ENCODE assay signal across 1 cellular context in genomic region chr20:8913452-8913851, GRCh38.
TF ChIP-seq lines count a peak whose summit lies in the region.

No MANE protein-coding gene starts in this region.

TF ChIP-seq in GM23338, 12 proteins besides CTCF, POLR2A, EP300 and RAD21 (continued from another document):
- TF ChIP-seq, protein P1, sequence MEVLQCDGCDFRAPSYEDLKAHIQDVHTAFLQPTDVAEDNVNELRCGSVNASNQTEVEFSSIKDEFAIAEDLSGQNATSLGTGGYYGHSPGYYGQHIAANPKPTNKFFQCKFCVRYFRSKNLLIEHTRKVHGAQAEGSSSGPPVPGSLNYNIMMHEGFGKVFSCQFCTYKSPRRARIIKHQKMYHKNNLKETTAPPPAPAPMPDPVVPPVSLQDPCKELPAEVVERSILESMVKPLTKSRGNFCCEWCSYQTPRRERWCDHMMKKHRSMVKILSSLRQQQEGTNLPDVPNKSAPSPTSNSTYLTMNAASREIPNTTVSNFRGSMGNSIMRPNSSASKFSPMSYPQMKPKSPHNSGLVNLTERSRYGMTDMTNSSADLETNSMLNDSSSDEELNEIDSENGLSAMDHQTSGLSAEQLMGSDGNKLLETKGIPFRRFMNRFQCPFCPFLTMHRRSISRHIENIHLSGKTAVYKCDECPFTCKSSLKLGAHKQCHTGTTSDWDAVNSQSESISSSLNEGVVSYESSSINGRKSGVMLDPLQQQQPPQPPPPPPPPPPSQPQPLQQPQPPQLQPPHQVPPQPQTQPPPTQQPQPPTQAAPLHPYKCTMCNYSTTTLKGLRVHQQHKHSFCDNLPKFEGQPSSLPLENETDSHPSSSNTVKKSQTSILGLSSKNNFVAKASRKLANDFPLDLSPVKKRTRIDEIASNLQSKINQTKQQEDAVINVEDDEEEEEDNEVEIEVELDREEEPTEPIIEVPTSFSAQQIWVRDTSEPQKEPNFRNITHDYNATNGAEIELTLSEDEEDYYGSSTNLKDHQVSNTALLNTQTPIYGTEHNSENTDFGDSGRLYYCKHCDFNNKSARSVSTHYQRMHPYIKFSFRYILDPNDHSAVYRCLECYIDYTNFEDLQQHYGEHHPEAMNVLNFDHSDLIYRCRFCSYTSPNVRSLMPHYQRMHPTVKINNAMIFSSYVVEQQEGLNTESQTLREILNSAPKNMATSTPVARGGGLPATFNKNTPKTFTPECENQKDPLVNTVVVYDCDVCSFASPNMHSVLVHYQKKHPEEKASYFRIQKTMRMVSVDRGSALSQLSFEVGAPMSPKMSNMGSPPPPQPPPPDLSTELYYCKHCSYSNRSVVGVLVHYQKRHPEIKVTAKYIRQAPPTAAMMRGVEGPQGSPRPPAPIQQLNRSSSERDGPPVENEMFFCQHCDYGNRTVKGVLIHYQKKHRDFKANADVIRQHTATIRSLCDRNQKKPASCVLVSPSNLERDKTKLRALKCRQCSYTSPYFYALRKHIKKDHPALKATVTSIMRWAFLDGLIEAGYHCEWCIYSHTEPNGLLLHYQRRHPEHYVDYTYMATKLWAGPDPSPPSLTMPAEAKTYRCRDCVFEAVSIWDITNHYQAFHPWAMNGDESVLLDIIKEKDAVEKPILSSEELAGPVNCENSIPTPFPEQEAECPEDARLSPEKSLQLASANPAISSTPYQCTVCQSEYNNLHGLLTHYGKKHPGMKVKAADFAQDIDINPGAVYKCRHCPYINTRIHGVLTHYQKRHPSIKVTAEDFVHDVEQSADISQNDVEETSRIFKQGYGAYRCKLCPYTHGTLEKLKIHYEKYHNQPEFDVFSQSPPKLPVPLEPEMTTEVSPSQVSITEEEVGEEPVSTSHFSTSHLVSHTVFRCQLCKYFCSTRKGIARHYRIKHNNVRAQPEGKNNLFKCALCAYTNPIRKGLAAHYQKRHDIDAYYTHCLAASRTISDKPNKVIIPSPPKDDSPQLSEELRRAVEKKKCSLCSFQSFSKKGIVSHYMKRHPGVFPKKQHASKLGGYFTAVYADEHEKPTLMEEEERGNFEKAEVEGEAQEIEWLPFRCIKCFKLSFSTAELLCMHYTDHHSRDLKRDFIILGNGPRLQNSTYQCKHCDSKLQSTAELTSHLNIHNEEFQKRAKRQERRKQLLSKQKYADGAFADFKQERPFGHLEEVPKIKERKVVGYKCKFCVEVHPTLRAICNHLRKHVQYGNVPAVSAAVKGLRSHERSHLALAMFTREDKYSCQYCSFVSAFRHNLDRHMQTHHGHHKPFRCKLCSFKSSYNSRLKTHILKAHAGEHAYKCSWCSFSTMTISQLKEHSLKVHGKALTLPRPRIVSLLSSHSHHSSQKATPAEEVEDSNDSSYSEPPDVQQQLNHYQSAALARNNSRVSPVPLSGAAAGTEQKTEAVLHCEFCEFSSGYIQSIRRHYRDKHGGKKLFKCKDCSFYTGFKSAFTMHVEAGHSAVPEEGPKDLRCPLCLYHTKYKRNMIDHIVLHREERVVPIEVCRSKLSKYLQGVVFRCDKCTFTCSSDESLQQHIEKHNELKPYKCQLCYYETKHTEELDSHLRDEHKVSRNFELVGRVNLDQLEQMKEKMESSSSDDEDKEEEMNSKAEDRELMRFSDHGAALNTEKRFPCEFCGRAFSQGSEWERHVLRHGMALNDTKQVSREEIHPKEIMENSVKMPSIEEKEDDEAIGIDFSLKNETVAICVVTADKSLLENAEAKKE (CRISPR knock-in tag; IDR thresholded peaks at IDR 0.05): no peak
- TF ChIP-seq NANOG (IDR thresholded peaks at IDR 0.05; ENCODE audit: borderline replicate concordance) (no peak), CREB1 (CRISPR knock-in tag; IDR thresholded peaks at IDR 0.05; ENCODE audit: low read depth) (no peak), EZH2phosphoT487 (IDR thresholded peaks at IDR 0.05; ENCODE audit: unreplicated experiment) (no peak), POLR2AphosphoS5 (IDR thresholded peaks at IDR 0.05; ENCODE audit: low read depth) (no peak), JUNB (IDR thresholded peaks at IDR 0.05; ENCODE audit: unreplicated experiment) (no peak), STAT1 (IDR thresholded peaks at IDR 0.05; ENCODE audit: unreplicated experiment) (no peak)
